Comparison of ENCODE assay signal across 38 cellular contexts in genomic region chr2:235877271-235877670, GRCh38.
"Had no signal": no experiment of that assay in that cellular context is flagged by ENCODE, and none has a peak within 500 bp of the region (broad histone marks: within the 10 kb centered on the region; RNA-seq: fewer than 3 reads in every experiment).

No MANE protein-coding gene starts in this region.

- H3K4me3 ChIP-seq: adrenal gland, cardiac muscle cell had no signal

- H3K9me3 ChIP-seq: adrenal gland had no signal

- H3K27ac ChIP-seq: adrenal gland, cardiac muscle cell, VCaP had no signal

- H3K27me3 ChIP-seq: adrenal gland, cardiac muscle cell had no signal

- FAIRE-seq: bronchial epithelial cell, TTC549 had no signal

- H3K27ac Mint-ChIP-seq: activated B cell treated with CpG ODN at 0.5 μM for 24 hours; activated CD4-positive, alpha-beta memory T cell treated with anti-CD3 and anti-CD28 coated beads for 36 hours; activated CD8-positive, alpha-beta T cell treated with anti-CD3 and anti-CD28 coated beads for 36 hours; activated naive CD4-positive, alpha-beta T cell treated with anti-CD3 and anti-CD28 coated beads for 36 hours; activated naive CD4-positive, alpha-beta T cell treated with anti-CD3 and anti-CD28 coated beads, Interleukin-2, amount 50 U/mL, for 72 hours; activated naive CD8-positive, alpha-beta T cell treated with anti-CD3 and anti-CD28 coated beads for 36 hours; activated T-cell treated with anti-CD3 and anti-CD28 coated beads, Interleukin-2, amount 50 U/mL, for 72 hours; activated T-helper 1 cell treated with anti-CD3 and anti-CD28 coated beads, Interleukin-12 subunit alpha, Interleukin-12 subunit beta, Interleukin-2, Interleukin-4 antibody, amounts not matched to agents 30 ng/mL and 10 ng/mL and 1 ng/mL, durations not matched to agents 14 hours and 24 hours and 36 hours; activated T-helper 17 cell treated with anti-CD3 and anti-CD28 coated beads, Interleukin-2, amount 50 U/mL, for 72 hours; brain; T-helper 1 cell treated with Interleukin-12 subunit alpha and Interleukin-12 subunit beta and Interleukin-4 antibody, amounts not matched to agents 30 μg/mL and 1 μg/mL, for 36 hours; T-helper 2 cell treated with Interferon-gamma antibody and Interleukin-4, amounts not matched to agents 5 μg/mL and 100 μg/mL, for 36 hours had no signal

- H3K27me3 Mint-ChIP-seq: activated CD4-positive, alpha-beta T cell treated with anti-CD3 and anti-CD28 coated beads, Interleukin-2, amount 10 ng/mL, durations not matched to agents 24 days and 14 days; activated T-helper 17 cell treated with anti-CD3 and anti-CD28 coated beads, Interleukin-2, amount 50 U/mL, for 72 hours; central memory CD8-positive, alpha-beta T cell had no signal

- H3K4me3 Mint-ChIP-seq: activated B cell treated with CpG ODN at 0.5 μM for 24 hours; activated CD4-positive, alpha-beta memory T cell treated with anti-CD3 and anti-CD28 coated beads for 36 hours; activated CD4-positive, alpha-beta T cell treated with anti-CD3 and anti-CD28 coated beads, Interleukin-2, amount 10 ng/mL, durations not matched to agents 24 days and 14 days; activated CD8-positive, alpha-beta T cell treated with anti-CD3 and anti-CD28 coated beads for 36 hours; activated naive CD4-positive, alpha-beta T cell treated with anti-CD3 and anti-CD28 coated beads for 36 hours; activated naive CD8-positive, alpha-beta T cell treated with anti-CD3 and anti-CD28 coated beads for 36 hours; activated T-cell treated with anti-CD3 and anti-CD28 coated beads, Interleukin-2, amount 50 U/mL, for 4 hours; activated T-cell treated with anti-CD3 and anti-CD28 coated beads, Interleukin-2, amount 50 U/mL, for 72 hours; activated T-helper 1 cell treated with anti-CD3 and anti-CD28 coated beads, Interleukin-12 subunit alpha, Interleukin-12 subunit beta, Interleukin-2, Interleukin-4 antibody, amounts not matched to agents 30 ng/mL and 10 ng/mL and 1 ng/mL, durations not matched to agents 14 hours and 24 hours and 36 hours; activated T-helper 17 cell treated with anti-CD3 and anti-CD28 coated beads, Interleukin-2, amount 50 U/mL, for 72 hours; brain; central memory CD8-positive, alpha-beta T cell; T-helper 1 cell treated with Interleukin-12 subunit alpha and Interleukin-12 subunit beta and Interleukin-4 antibody, amounts not matched to agents 30 μg/mL and 1 μg/mL, for 36 hours; T-helper 2 cell treated with Interferon-gamma antibody and Interleukin-4, amounts not matched to agents 5 μg/mL and 100 μg/mL, for 36 hours had no signal

- H3K36me3 Mint-ChIP-seq: activated CD4-positive, alpha-beta memory T cell treated with anti-CD3 and anti-CD28 coated beads for 36 hours; activated naive CD4-positive, alpha-beta T cell treated with anti-CD3 and anti-CD28 coated beads, Interleukin-2, amount 50 U/mL, for 72 hours; activated naive CD8-positive, alpha-beta T cell treated with anti-CD3 and anti-CD28 coated beads for 36 hours had no signal

- H3K4me1 ChIP-seq: adrenal gland had no signal

- DNase-seq: activated B cell treated with CpG ODN at 0.5 μM for 24 hours; activated CD4-positive, alpha-beta memory T cell treated with anti-CD3 and anti-CD28 coated beads for 36 hours; activated CD4-positive, alpha-beta T cell treated with anti-CD3 and anti-CD28 coated beads for 4 hours; activated CD4-positive, alpha-beta T cell treated with anti-CD3 and anti-CD28 coated beads, Interleukin-2, amount 10 ng/mL, durations not matched to agents 24 days and 14 days; activated CD4-positive, alpha-beta T cell treated with anti-CD3 and anti-CD28 coated beads, Interleukin-2, amount 50 U/mL, for 1 hour; activated CD4-positive, alpha-beta T cell treated with anti-CD3 and anti-CD28 coated beads, Interleukin-2, amount 50 U/mL, for 4 hours; activated CD4-positive, CD25-positive, alpha-beta regulatory T cell treated with anti-CD3 and anti-CD28 coated beads, Interleukin-2, amount 50 U/mL, for 72 hours; activated CD8-positive, alpha-beta memory T cell treated with anti-CD3 and anti-CD28 coated beads, Interleukin-2, amount 50 U/mL, for 4 hours; activated CD8-positive, alpha-beta T cell treated with anti-CD3 and anti-CD28 coated beads for 36 hours; activated effector memory CD4-positive, alpha-beta T cell treated with anti-CD3 and anti-CD28 coated beads, Interleukin-2, amount 50 U/mL, for 16 hours; activated gamma-delta T cell treated with Interleukin-2 at 50 U/mL for 16 hours; activated naive CD4-positive, alpha-beta T cell; activated naive CD4-positive, alpha-beta T cell treated with anti-CD3 and anti-CD28 coated beads for 36 hours; activated naive CD4-positive, alpha-beta T cell treated with anti-CD3 and anti-CD28 coated beads, Interleukin-2, amount 50 U/mL, for 16 hours; activated naive CD8-positive, alpha-beta T cell treated with anti-CD3 and anti-CD28 coated beads for 36 hours; activated T-cell treated with anti-CD3 and anti-CD28 coated beads for 4 hours; activated T-cell treated with anti-CD3 and anti-CD28 coated beads, Interleukin-2, amount 50 U/mL, for 1 hour; activated T-cell treated with anti-CD3 and anti-CD28 coated beads, Interleukin-2, amount 50 U/mL, for 4 hours; activated T-cell treated with anti-CD3 and anti-CD28 coated beads, Interleukin-2, amount 50 U/mL, for 72 hours; adrenal gland; amniotic stem cell; aorta; caudate nucleus; cerebellar nuclear complex; T-helper 1 cell; T-helper 2 cell; T-helper 9 cell had no signal

- H3K9me3 Mint-ChIP-seq: activated B cell treated with CpG ODN at 0.5 μM for 24 hours; activated CD4-positive, alpha-beta memory T cell treated with anti-CD3 and anti-CD28 coated beads for 36 hours; activated CD4-positive, alpha-beta T cell treated with anti-CD3 and anti-CD28 coated beads, Interleukin-2, amount 10 ng/mL, durations not matched to agents 24 days and 14 days; activated CD8-positive, alpha-beta T cell treated with anti-CD3 and anti-CD28 coated beads for 36 hours; activated naive CD4-positive, alpha-beta T cell treated with anti-CD3 and anti-CD28 coated beads for 36 hours; activated naive CD4-positive, alpha-beta T cell treated with anti-CD3 and anti-CD28 coated beads, Interleukin-2, amount 50 U/mL, for 72 hours; activated naive CD8-positive, alpha-beta T cell treated with anti-CD3 and anti-CD28 coated beads for 36 hours; activated T-cell treated with anti-CD3 and anti-CD28 coated beads, Interleukin-2, amount 50 U/mL, for 4 hours; activated T-cell treated with anti-CD3 and anti-CD28 coated beads, Interleukin-2, amount 50 U/mL, for 72 hours; activated T-helper 1 cell treated with anti-CD3 and anti-CD28 coated beads, Interleukin-12 subunit alpha, Interleukin-12 subunit beta, Interleukin-2, Interleukin-4 antibody, amounts not matched to agents 30 ng/mL and 10 ng/mL and 1 ng/mL, durations not matched to agents 14 hours and 24 hours and 36 hours; activated T-helper 17 cell treated with anti-CD3 and anti-CD28 coated beads, Interleukin-2, amount 50 U/mL, for 72 hours; brain; central memory CD8-positive, alpha-beta T cell; T-helper 1 cell treated with Interleukin-12 subunit alpha and Interleukin-12 subunit beta and Interleukin-4 antibody, amounts not matched to agents 30 μg/mL and 1 μg/mL, for 36 hours; T-helper 2 cell treated with Interferon-gamma antibody and Interleukin-4, amounts not matched to agents 5 μg/mL and 100 μg/mL, for 36 hours had no signal

- H3K36me3 ChIP-seq: adrenal gland, cardiac muscle cell had no signal

- H3K4me1 Mint-ChIP-seq: activated B cell treated with CpG ODN at 0.5 μM for 24 hours; activated CD4-positive, alpha-beta T cell treated with anti-CD3 and anti-CD28 coated beads, Interleukin-2, amount 10 ng/mL, durations not matched to agents 24 days and 14 days; activated naive CD8-positive, alpha-beta T cell treated with anti-CD3 and anti-CD28 coated beads for 36 hours; activated T-helper 17 cell treated with anti-CD3 and anti-CD28 coated beads, Interleukin-2, amount 50 U/mL, for 72 hours; central memory CD8-positive, alpha-beta T cell had no signal
